ENCODE assay signal across 2 cellular contexts in genomic region chr6:17741507-17741906, GRCh38.
TF ChIP-seq lines count a peak whose summit lies in the region.

No MANE protein-coding gene starts in this region.

TF ChIP-seq in GM23338, 12 proteins besides CTCF, POLR2A, EP300 and RAD21 (continued from another document):
- no peak for TF ChIP-seq POLR2AphosphoS5 (IDR thresholded peaks at IDR 0.05; ENCODE audit: low read depth)
- no peak for TF ChIP-seq EZH2phosphoT487 (IDR thresholded peaks at IDR 0.05; ENCODE audit: unreplicated experiment)
- TF ChIP-seq ZNF331 (CRISPR knock-in tag; IDR thresholded peaks at IDR 0.05; ENCODE audit: low read depth) = no peak
- TF ChIP-seq, protein P1, sequence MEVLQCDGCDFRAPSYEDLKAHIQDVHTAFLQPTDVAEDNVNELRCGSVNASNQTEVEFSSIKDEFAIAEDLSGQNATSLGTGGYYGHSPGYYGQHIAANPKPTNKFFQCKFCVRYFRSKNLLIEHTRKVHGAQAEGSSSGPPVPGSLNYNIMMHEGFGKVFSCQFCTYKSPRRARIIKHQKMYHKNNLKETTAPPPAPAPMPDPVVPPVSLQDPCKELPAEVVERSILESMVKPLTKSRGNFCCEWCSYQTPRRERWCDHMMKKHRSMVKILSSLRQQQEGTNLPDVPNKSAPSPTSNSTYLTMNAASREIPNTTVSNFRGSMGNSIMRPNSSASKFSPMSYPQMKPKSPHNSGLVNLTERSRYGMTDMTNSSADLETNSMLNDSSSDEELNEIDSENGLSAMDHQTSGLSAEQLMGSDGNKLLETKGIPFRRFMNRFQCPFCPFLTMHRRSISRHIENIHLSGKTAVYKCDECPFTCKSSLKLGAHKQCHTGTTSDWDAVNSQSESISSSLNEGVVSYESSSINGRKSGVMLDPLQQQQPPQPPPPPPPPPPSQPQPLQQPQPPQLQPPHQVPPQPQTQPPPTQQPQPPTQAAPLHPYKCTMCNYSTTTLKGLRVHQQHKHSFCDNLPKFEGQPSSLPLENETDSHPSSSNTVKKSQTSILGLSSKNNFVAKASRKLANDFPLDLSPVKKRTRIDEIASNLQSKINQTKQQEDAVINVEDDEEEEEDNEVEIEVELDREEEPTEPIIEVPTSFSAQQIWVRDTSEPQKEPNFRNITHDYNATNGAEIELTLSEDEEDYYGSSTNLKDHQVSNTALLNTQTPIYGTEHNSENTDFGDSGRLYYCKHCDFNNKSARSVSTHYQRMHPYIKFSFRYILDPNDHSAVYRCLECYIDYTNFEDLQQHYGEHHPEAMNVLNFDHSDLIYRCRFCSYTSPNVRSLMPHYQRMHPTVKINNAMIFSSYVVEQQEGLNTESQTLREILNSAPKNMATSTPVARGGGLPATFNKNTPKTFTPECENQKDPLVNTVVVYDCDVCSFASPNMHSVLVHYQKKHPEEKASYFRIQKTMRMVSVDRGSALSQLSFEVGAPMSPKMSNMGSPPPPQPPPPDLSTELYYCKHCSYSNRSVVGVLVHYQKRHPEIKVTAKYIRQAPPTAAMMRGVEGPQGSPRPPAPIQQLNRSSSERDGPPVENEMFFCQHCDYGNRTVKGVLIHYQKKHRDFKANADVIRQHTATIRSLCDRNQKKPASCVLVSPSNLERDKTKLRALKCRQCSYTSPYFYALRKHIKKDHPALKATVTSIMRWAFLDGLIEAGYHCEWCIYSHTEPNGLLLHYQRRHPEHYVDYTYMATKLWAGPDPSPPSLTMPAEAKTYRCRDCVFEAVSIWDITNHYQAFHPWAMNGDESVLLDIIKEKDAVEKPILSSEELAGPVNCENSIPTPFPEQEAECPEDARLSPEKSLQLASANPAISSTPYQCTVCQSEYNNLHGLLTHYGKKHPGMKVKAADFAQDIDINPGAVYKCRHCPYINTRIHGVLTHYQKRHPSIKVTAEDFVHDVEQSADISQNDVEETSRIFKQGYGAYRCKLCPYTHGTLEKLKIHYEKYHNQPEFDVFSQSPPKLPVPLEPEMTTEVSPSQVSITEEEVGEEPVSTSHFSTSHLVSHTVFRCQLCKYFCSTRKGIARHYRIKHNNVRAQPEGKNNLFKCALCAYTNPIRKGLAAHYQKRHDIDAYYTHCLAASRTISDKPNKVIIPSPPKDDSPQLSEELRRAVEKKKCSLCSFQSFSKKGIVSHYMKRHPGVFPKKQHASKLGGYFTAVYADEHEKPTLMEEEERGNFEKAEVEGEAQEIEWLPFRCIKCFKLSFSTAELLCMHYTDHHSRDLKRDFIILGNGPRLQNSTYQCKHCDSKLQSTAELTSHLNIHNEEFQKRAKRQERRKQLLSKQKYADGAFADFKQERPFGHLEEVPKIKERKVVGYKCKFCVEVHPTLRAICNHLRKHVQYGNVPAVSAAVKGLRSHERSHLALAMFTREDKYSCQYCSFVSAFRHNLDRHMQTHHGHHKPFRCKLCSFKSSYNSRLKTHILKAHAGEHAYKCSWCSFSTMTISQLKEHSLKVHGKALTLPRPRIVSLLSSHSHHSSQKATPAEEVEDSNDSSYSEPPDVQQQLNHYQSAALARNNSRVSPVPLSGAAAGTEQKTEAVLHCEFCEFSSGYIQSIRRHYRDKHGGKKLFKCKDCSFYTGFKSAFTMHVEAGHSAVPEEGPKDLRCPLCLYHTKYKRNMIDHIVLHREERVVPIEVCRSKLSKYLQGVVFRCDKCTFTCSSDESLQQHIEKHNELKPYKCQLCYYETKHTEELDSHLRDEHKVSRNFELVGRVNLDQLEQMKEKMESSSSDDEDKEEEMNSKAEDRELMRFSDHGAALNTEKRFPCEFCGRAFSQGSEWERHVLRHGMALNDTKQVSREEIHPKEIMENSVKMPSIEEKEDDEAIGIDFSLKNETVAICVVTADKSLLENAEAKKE (CRISPR knock-in tag; IDR thresholded peaks at IDR 0.05) = no peak
- TF ChIP-seq STAT1 (IDR thresholded peaks at IDR 0.05; ENCODE audit: unreplicated experiment) = no peak
- TF ChIP-seq, protein P2, sequence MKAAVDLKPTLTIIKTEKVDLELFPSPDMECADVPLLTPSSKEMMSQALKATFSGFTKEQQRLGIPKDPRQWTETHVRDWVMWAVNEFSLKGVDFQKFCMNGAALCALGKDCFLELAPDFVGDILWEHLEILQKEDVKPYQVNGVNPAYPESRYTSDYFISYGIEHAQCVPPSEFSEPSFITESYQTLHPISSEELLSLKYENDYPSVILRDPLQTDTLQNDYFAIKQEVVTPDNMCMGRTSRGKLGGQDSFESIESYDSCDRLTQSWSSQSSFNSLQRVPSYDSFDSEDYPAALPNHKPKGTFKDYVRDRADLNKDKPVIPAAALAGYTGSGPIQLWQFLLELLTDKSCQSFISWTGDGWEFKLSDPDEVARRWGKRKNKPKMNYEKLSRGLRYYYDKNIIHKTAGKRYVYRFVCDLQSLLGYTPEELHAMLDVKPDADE (IDR thresholded peaks at IDR 0.05) = no peak
- TF ChIP-seq ZNF114 (CRISPR knock-in tag; IDR thresholded peaks at IDR 0.05) = no peak
- TF ChIP-seq JUNB (IDR thresholded peaks at IDR 0.05; ENCODE audit: unreplicated experiment) = no peak
- no peak for TF ChIP-seq REST (IDR thresholded peaks at IDR 0.05; ENCODE audit: unreplicated experiment)
TF ChIP-seq in GM23338: peak in this region for 0.

TF ChIP-seq in WTC11, 78 proteins besides CTCF, POLR2A, EP300 and RAD21 (continued from another document):
- no peak for TF ChIP-seq PRDM15 (CRISPR knock-in tag; IDR thresholded peaks at IDR 0.05)
- TF ChIP-seq, protein P3, sequence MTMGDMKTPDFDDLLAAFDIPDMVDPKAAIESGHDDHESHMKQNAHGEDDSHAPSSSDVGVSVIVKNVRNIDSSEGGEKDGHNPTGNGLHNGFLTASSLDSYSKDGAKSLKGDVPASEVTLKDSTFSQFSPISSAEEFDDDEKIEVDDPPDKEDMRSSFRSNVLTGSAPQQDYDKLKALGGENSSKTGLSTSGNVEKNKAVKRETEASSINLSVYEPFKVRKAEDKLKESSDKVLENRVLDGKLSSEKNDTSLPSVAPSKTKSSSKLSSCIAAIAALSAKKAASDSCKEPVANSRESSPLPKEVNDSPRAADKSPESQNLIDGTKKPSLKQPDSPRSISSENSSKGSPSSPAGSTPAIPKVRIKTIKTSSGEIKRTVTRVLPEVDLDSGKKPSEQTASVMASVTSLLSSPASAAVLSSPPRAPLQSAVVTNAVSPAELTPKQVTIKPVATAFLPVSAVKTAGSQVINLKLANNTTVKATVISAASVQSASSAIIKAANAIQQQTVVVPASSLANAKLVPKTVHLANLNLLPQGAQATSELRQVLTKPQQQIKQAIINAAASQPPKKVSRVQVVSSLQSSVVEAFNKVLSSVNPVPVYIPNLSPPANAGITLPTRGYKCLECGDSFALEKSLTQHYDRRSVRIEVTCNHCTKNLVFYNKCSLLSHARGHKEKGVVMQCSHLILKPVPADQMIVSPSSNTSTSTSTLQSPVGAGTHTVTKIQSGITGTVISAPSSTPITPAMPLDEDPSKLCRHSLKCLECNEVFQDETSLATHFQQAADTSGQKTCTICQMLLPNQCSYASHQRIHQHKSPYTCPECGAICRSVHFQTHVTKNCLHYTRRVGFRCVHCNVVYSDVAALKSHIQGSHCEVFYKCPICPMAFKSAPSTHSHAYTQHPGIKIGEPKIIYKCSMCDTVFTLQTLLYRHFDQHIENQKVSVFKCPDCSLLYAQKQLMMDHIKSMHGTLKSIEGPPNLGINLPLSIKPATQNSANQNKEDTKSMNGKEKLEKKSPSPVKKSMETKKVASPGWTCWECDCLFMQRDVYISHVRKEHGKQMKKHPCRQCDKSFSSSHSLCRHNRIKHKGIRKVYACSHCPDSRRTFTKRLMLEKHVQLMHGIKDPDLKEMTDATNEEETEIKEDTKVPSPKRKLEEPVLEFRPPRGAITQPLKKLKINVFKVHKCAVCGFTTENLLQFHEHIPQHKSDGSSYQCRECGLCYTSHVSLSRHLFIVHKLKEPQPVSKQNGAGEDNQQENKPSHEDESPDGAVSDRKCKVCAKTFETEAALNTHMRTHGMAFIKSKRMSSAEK (CRISPR knock-in tag; IDR thresholded peaks at IDR 0.05; ENCODE audit: borderline replicate concordance) = no peak
- TF ChIP-seq NFE2L1 (CRISPR knock-in tag; IDR thresholded peaks at IDR 0.05) = no peak
- TF ChIP-seq IRF2 (CRISPR knock-in tag; IDR thresholded peaks at IDR 0.05; ENCODE audit: borderline replicate concordance, low read depth) = no peak
- no peak for TF ChIP-seq EMX1 (CRISPR knock-in tag; IDR thresholded peaks at IDR 0.05)
- TF ChIP-seq MYBL2 (CRISPR knock-in tag; IDR thresholded peaks at IDR 0.05) = no peak
- TF ChIP-seq CDX4 (CRISPR knock-in tag; IDR thresholded peaks at IDR 0.05; ENCODE audit: borderline replicate concordance) = no peak
- TF ChIP-seq AFF4 (CRISPR knock-in tag; IDR thresholded peaks at IDR 0.05; ENCODE audit: borderline replicate concordance) = no peak
- TF ChIP-seq OVOL2 (CRISPR knock-in tag; IDR thresholded peaks at IDR 0.05; ENCODE audit: borderline replicate concordance) = no peak
